1 cellular context compared by ENCODE assay signal in the genomic region with DNA sequence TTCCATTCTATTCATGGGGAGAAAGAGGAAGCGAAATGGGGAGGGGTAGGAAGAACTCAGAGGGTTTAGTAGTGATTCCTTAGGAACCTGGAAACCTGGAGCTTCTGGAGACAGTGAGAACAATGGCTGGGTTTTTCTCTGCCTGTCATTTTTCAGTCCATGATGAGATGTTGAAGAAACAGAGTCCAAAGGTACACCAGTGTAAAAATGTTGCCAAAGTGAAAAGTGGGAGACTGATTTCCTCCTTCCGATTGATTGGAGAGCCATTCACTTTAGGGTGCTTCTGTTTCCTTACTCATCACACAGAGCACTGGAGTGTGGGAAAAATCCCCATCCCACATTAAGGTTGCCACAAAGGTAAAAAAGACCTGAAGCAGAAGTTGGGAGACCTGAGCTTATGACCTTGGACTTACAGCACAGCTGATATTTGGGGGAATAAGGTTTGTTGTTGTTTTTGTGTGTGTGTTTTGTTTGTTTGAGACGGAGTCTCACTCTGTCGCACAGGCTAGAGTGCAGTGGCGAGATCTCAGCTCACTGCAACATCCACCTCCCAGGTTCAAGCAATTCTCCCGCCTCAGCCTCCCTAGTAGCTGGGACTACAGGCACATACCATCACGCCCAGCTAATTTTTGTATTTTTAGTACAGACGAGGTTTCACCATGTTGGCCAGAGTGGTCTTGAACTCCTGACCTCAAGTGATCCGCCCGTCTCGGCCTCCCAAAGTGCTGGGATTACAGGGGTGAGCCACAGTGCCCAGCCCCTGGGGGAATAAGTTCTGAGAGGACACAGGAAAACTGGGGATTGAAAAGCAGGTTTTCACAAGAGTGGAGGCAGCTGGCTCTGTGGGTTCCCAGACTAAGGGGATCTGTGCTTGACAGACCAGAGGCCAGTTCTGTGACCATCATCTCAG.
TF ChIP-seq lines count a peak whose summit lies in the region.

No MANE protein-coding gene starts in this region.

TF ChIP-seq in HepG2, 621 proteins besides CTCF, POLR2A, EP300 and RAD21 (continued from another document and continues in another):
- TF ChIP-seq, protein P1, sequence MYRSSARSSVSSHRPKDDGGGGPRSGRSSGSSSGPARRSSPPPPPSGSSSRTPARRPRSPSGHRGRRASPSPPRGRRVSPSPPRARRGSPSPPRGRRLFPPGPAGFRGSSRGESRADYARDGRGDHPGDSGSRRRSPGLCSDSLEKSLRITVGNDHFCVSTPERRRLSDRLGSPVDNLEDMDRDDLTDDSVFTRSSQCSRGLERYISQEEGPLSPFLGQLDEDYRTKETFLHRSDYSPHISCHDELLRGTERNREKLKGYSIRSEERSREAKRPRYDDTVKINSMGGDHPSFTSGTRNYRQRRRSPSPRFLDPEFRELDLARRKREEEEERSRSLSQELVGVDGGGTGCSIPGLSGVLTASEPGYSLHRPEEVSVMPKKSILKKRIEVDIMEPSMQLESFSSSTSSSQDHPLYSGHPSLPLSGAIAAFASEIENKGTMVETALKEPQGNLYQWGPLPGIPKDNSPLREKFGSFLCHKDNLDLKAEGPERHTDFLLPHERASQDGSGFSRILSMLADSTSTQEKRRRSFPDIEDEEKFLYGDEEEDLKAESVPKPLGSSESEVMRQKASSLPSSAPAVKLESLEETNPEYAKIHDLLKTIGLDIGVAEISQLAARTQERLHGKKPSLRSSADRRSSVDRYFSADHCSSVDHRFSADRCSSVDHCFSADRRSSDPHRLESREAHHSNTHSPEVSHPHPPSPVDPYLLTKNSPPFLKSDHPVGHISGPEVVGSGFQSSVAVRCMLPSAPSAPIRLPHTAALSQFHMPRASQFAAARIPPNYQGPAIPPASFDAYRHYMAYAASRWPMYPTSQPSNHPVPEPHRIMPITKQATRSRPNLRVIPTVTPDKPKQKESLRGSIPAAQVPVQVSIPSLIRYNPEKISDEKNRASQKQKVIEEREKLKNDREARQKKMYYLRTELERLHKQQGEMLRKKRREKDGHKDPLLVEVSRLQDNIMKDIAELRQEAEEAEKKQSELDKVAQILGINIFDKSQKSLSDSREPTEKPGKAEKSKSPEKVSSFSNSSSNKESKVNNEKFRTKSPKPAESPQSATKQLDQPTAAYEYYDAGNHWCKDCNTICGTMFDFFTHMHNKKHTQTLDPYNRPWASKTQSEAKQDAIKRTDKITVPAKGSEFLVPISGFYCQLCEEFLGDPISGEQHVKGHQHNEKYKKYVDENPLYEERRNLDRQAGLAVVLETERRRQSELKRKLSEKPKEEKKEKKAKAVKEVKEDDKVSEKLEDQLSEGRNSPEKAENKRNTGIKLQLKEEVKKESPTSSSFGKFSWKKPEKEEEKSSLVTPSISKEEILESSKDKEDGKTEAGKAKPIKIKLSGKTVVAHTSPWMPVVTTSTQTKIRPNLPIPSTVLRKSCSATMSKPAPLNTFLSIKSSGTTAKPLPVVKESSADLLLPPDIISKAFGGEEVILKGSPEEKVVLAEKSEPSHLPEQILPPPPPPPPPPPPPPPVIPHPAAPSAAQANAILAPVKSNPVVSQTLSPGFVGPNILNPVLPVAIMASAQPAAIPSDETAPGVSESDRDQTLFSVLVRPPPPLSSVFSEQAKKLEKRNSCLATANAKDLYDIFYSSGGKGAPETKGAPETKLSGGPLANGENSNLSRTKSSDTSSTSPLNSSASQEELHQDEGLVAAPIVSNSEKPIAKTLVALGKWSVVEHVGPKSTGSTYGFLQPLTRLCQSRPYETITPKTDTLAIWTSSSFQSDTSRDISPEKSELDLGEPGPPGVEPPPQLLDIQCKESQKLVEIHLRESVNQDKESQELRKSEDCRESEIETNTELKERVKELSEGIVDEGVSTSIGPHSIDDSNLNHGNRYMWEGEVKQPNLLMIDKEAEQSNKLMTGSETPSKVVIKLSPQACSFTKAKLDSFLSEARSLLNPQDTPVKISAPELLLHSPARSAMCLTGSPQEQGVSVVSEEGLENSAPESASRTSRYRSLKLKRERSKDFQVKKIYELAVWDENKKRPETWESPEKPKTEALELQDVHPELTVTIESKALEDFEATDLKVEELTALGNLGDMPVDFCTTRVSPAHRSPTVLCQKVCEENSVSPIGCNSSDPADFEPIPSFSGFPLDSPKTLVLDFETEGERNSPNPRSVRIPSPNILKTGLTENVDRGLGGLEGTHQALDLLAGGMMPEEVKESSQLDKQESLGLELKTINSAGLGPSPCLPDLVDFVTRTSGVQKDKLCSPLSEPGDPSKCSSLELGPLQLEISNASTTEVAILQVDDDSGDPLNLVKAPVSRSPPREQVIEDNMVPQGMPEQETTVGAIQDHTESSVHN (CRISPR knock-in tag; IDR thresholded peaks at IDR 0.05) = no peak
- TF ChIP-seq ZNF678 (CRISPR knock-in tag; IDR thresholded peaks at IDR 0.05) (0 out of 2 replicates have a peak, but pooled peaks have one; percentile 73), CENPX (CRISPR knock-in tag; IDR thresholded peaks at IDR 0.05) (no peak), ZNF329 (CRISPR knock-in tag; IDR thresholded peaks at IDR 0.05; ENCODE audit: low read depth) (no peak), TP53 (CRISPR knock-in tag; conservative IDR thresholded peaks at IDR 0.05) (no peak), SIN3B (IDR thresholded peaks at IDR 0.05; ENCODE audit: low read length) (no peak), SOX13 (IDR thresholded peaks at IDR 0.05) (no peak; the same call in 1 of the 2 replicates), SOX13 (CRISPR knock-in tag; conservative IDR thresholded peaks at IDR 0.05 in 1 of 2, IDR thresholded peaks at IDR 0.05 in 1 of 2) (peak in 1 of 2 experiments; percentile 60; a peak in 2 of 4 replicates), ZNF570 (CRISPR knock-in tag; IDR thresholded peaks at IDR 0.05; ENCODE audit: borderline replicate concordance) (no peak), TOPORS (CRISPR knock-in tag; IDR thresholded peaks at IDR 0.05) (no peak), GTF3A (CRISPR knock-in tag; conservative IDR thresholded peaks at IDR 0.05) (no peak), ZNF230 (CRISPR knock-in tag; IDR thresholded peaks at IDR 0.05) (0 out of 2 replicates have a peak, but pooled peaks have one; percentile 31), PLRG1 (conservative IDR thresholded peaks at IDR 0.05) (no peak), ZBTB42 (CRISPR knock-in tag; IDR thresholded peaks at IDR 0.05) (no peak), FOXA3 (CRISPR knock-in tag; IDR thresholded peaks at IDR 0.05) (peak; percentile 10; the same call in 1 of the 2 replicates), ZNF746 (CRISPR knock-in tag; IDR thresholded peaks at IDR 0.05) (0 out of 2 replicates have a peak, but pooled peaks have one; percentile 18), FOXP1 (IDR thresholded peaks at IDR 0.05) (no peak), FOXP1 (CRISPR knock-in tag; IDR thresholded peaks at IDR 0.05) (peak; percentile 73), FOXA1 (IDR thresholded peaks at IDR 0.05) (no peak), FOXA1 (CRISPR knock-in tag; IDR thresholded peaks at IDR 0.05) (no peak), ZNF282 (IDR thresholded peaks at IDR 0.05; ENCODE audit: partially characterized antibody) (no peak), REXO4 (CRISPR knock-in tag; IDR thresholded peaks at IDR 0.05; ENCODE audit: borderline replicate concordance) (no peak), NFIC (IDR thresholded peaks at IDR 0.05; ENCODE audit: low read length) (no peak), MLLT10 (CRISPR knock-in tag; IDR thresholded peaks at IDR 0.05) (no peak), ATF7 (IDR thresholded peaks at IDR 0.05) (no peak), ATF7 (CRISPR knock-in tag; IDR thresholded peaks at IDR 0.05) (no peak), ZNF484 (CRISPR knock-in tag; IDR thresholded peaks at IDR 0.05; ENCODE audit: borderline replicate concordance, low read depth) (no peak), DNMT3B (CRISPR knock-in tag; conservative IDR thresholded peaks at IDR 0.05) (no peak), HNF4G (IDR thresholded peaks at IDR 0.05; ENCODE audit: borderline replicate concordance, low read depth, low read length) (peak; percentile 29; the same call in 1 of the 2 replicates), HNF4G (CRISPR knock-in tag; IDR thresholded peaks at IDR 0.05; ENCODE audit: borderline replicate concordance, low read depth) (no peak), ZNF44 (CRISPR knock-in tag; IDR thresholded peaks at IDR 0.05) (no peak), POLR2G (IDR thresholded peaks at IDR 0.05; ENCODE audit: low read depth, low read length) (no peak), ZNF781 (CRISPR knock-in tag; IDR thresholded peaks at IDR 0.05; ENCODE audit: borderline replicate concordance, not compliant biosample characterization) (peak; percentile 40), ZNF816 (CRISPR knock-in tag; IDR thresholded peaks at IDR 0.05; ENCODE audit: borderline replicate concordance) (no peak; the same call in 1 of the 2 replicates)
- TF ChIP-seq, protein P2, sequence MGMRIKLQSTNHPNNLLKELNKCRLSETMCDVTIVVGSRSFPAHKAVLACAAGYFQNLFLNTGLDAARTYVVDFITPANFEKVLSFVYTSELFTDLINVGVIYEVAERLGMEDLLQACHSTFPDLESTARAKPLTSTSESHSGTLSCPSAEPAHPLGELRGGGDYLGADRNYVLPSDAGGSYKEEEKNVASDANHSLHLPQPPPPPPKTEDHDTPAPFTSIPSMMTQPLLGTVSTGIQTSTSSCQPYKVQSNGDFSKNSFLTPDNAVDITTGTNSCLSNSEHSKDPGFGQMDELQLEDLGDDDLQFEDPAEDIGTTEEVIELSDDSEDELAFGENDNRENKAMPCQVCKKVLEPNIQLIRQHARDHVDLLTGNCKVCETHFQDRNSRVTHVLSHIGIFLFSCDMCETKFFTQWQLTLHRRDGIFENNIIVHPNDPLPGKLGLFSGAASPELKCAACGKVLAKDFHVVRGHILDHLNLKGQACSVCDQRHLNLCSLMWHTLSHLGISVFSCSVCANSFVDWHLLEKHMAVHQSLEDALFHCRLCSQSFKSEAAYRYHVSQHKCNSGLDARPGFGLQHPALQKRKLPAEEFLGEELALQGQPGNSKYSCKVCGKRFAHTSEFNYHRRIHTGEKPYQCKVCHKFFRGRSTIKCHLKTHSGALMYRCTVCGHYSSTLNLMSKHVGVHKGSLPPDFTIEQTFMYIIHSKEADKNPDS (CRISPR knock-in tag; IDR thresholded peaks at IDR 0.05) = no peak
- TF ChIP-seq, protein P3, sequence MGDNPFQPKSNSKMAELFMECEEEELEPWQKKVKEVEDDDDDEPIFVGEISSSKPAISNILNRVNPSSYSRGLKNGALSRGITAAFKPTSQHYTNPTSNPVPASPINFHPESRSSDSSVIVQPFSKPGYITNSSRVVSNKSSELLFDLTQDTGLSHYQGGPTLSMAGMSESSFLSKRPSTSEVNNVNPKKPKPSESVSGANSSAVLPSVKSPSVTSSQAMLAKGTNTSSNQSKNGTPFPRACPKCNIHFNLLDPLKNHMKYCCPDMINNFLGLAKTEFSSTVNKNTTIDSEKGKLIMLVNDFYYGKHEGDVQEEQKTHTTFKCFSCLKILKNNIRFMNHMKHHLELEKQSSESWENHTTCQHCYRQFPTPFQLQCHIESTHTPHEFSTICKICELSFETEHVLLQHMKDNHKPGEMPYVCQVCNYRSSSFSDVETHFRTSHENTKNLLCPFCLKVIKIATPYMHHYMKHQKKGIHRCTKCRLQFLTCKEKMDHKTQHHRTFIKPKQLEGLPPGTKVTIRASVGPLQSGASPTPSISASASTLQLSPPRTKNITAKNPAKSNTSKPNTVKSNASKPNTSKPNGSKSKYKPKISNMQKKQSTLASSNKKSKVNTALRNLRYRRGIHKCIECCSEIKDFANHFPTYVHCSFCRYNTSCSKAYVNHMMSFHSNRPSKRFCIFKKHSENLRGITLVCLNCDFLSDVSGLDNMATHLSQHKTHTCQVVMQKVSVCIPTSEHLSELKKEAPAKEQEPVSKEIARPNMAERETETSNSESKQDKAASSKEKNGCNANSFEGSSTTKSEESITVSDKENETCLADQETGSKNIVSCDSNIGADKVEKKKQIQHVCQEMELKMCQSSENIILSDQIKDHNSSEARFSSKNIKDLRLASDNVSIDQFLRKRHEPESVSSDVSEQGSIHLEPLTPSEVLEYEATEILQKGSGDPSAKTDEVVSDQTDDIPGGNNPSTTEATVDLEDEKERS (CRISPR knock-in tag; IDR thresholded peaks at IDR 0.05) = 0 out of 2 replicates have a peak, but pooled peaks have one; percentile 42
- TF ChIP-seq, protein P4, sequence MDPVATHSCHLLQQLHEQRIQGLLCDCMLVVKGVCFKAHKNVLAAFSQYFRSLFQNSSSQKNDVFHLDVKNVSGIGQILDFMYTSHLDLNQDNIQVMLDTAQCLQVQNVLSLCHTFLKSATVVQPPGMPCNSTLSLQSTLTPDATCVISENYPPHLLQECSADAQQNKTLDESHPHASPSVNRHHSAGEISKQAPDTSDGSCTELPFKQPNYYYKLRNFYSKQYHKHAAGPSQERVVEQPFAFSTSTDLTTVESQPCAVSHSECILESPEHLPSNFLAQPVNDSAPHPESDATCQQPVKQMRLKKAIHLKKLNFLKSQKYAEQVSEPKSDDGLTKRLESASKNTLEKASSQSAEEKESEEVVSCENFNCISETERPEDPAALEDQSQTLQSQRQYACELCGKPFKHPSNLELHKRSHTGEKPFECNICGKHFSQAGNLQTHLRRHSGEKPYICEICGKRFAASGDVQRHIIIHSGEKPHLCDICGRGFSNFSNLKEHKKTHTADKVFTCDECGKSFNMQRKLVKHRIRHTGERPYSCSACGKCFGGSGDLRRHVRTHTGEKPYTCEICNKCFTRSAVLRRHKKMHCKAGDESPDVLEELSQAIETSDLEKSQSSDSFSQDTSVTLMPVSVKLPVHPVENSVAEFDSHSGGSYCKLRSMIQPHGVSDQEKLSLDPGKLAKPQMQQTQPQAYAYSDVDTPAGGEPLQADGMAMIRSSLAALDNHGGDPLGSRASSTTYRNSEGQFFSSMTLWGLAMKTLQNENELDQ (CRISPR knock-in tag; IDR thresholded peaks at IDR 0.05; ENCODE audit: borderline replicate concordance) = no peak
- TF ChIP-seq, protein P5, sequence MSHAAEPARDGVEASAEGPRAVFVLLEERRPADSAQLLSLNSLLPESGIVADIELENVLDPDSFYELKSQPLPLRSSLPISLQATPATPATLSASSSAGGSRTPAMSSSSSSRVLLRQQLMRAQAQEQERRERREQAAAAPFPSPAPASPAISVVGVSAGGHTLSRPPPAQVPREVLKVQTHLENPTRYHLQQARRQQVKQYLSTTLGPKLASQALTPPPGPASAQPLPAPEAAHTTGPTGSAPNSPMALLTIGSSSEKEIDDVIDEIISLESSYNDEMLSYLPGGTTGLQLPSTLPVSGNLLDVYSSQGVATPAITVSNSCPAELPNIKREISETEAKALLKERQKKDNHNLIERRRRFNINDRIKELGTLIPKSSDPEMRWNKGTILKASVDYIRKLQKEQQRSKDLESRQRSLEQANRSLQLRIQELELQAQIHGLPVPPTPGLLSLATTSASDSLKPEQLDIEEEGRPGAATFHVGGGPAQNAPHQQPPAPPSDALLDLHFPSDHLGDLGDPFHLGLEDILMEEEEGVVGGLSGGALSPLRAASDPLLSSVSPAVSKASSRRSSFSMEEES (CRISPR knock-in tag; IDR thresholded peaks at IDR 0.05) = peak; percentile 4; the same call in 1 of the 2 replicates
- TF ChIP-seq, protein P6, sequence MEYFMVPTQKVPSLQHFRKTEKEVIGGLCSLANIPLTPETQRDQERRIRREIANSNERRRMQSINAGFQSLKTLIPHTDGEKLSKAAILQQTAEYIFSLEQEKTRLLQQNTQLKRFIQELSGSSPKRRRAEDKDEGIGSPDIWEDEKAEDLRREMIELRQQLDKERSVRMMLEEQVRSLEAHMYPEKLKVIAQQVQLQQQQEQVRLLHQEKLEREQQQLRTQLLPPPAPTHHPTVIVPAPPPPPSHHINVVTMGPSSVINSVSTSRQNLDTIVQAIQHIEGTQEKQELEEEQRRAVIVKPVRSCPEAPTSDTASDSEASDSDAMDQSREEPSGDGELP (IDR thresholded peaks at IDR 0.05; ENCODE audit: borderline replicate concordance, low read depth) = peak; percentile 66; the same call in 1 of the 2 replicates
- TF ChIP-seq, protein P7, sequence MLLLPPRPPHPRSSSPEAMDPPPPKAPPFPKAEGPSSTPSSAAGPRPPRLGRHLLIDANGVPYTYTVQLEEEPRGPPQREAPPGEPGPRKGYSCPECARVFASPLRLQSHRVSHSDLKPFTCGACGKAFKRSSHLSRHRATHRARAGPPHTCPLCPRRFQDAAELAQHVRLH (CRISPR knock-in tag; IDR thresholded peaks at IDR 0.05; ENCODE audit: borderline replicate concordance, low read depth) = no peak
